15 cellular contexts compared by ENCODE assay signal in genomic region chr4:51849430-51849829, GRCh38. TPM values are rescaled to one million over a fixed set of nuclear protein-coding genes. Genes with fewer than 3 reads are reported as not detected.
A peak's percentile ranks its signal among the peaks of the same experiment; 100 is the strongest.
DNase-seq lines count a peak whose midpoint lies in the region; ATAC-seq and TF ChIP-seq lines count a peak whose summit lies in the region.
"Had no signal": no experiment of that assay in that cellular context is flagged by ENCODE, and none has a peak within 500 bp of the region (broad histone marks: within the 10 kb centered on the region; RNA-seq: fewer than 3 reads in every experiment).

No MANE protein-coding gene starts in this region.

- no peak overlapping the region for H3K14ac ChIP-seq in trophoblast cell (ENCODE audit: low read length)

- H4K12ac ChIP-seq in trophoblast cell (ENCODE audit: low read depth, low read length) = no peak overlapping the region

- H3K4ac ChIP-seq in trophoblast cell (ENCODE audit: low read depth, low read length) = peak overlapping the region; percentile 10

- no peak overlapping the region for H2AFZ ChIP-seq in trophoblast cell (ENCODE audit: insufficient read depth, low read length, poor library complexity)
- H2AFZ ChIP-seq in PC-3 (ENCODE audit: low read length) = no peak overlapping the region

- no TSS peak for BruUV-seq in PC-3 (replicated peaks; lab: Mats Ljungman, UMichigan)

- H3K4me3 Mint-ChIP-seq in endodermal cell (no peak overlapping the region), neural crest cell (peak overlapping the region; percentile 10)

- POLR2A ChIA-PET in PC-3 (lab: Charles Lee; ENCODE audit: unreplicated experiment) = no interaction called here

- 92 to 100% methylated on average over 3 to 5 of the region's 5 CpGs for WGBS in endodermal cell (ENCODE audit: insufficient coverage in 1 of 2, insufficient read length in 1 of 2), 2 experiments
- WGBS in trophoblast cell (ENCODE audit: extremely low coverage, insufficient coverage, insufficient read length) = no CpG with 5 or more reads among the region's 5 CpGs

- H3K9ac ChIP-seq in endodermal cell (ENCODE audit: extremely low read depth, low read length, poor library complexity, severe bottlenecking) = no peak overlapping the region
- no peak overlapping the region for H3K9ac ChIP-seq in trophoblast cell (ENCODE audit: low read length)
- H3K9ac ChIP-seq in PC-3 (ENCODE audit: low read length) = no peak overlapping the region

- H3K9me2 ChIP-seq in PC-3 (replicated peaks; ENCODE audit: low read length) = no peaks in the 10 kb centered on the region

- H3K27ac ChIP-seq in endodermal cell (ENCODE audit: low read depth, low read length) = no peak overlapping the region
- no peak overlapping the region for H3K27ac ChIP-seq in trophoblast cell (ENCODE audit: low read depth, low read length)
- H3K27ac ChIP-seq in PC-3 (ENCODE audit: low read length) = no peak overlapping the region
- H3K27ac ChIP-seq in breast epithelium = no peak overlapping the region
- H3K27ac ChIP-seq: C4-2B had no signal

- H3K27me3 ChIP-seq in endodermal cell (ENCODE audit: control insufficient read depth, insufficient read depth, low read length, poor library complexity, severe bottlenecking) (no peaks in the 10 kb centered on the region), trophoblast cell (ENCODE audit: insufficient read depth, low read length) (no peaks in the 10 kb centered on the region), PC-3 (ENCODE audit: low read length) (no peaks in the 10 kb centered on the region), breast epithelium (no peaks in the 10 kb centered on the region)

- ATAC-seq in GM19455 (IDR thresholded peaks at IDR 0.05; ENCODE audit: unreplicated experiment) (no peak), PC-3 (no peak)
- ATAC-seq: GM12878 had no signal

- no peaks in the 10 kb centered on the region for H3F3A ChIP-seq in PC-3 (ENCODE audit: low read length, unreplicated experiment)

- H3K36me3 Mint-ChIP-seq in endodermal cell (ENCODE audit: low read depth) = no peaks in the 10 kb centered on the region
- no peaks in the 10 kb centered on the region for H3K36me3 Mint-ChIP-seq in neural crest cell (ENCODE audit: low read depth)

- no peak overlapping the region for H3K4me3 ChIP-seq in endodermal cell (ENCODE audit: low read length)
- no peak overlapping the region for H3K4me3 ChIP-seq in trophoblast cell (ENCODE audit: low read depth, low read length)
- no peak overlapping the region for H3K4me3 ChIP-seq in PC-3 (ENCODE audit: low read length)
- H3K4me3 ChIP-seq in breast epithelium = no peak overlapping the region
- H3K4me3 ChIP-seq: GM12878 had no signal

- CTCF ChIA-PET in PC-3 (lab: Charles Lee) = no interaction called here

- H3K4me1 Mint-ChIP-seq in endodermal cell = peaks cover 38% of the 10 kb centered on the region
- H3K4me1 Mint-ChIP-seq in neural crest cell = peaks cover 81% of the 10 kb centered on the region

- no peak for TF ChIP-seq POLR2A in breast epithelium (IDR thresholded peaks at IDR 0.05)

- peaks cover 10% of the 10 kb centered on the region for H3K36me3 ChIP-seq in endodermal cell (ENCODE audit: control insufficient read depth, insufficient read depth, low read length)
- H3K36me3 ChIP-seq in trophoblast cell (ENCODE audit: control insufficient read depth in 1 of 2, insufficient read depth in 2 of 2, low read length in 2 of 2) = no peaks in the 10 kb centered on the region
- peaks cover 11% of the 10 kb centered on the region; the same call in 1 of the 2 replicates for H3K36me3 ChIP-seq in PC-3 (ENCODE audit: low read depth, low read length)
- H3K36me3 ChIP-seq in breast epithelium = no peaks in the 10 kb centered on the region

- no peak overlapping the region for H3K4me2 ChIP-seq in trophoblast cell (ENCODE audit: low read length)
- H3K4me2 ChIP-seq in PC-3 (ENCODE audit: low read length) = no peak overlapping the region

- H4K91ac ChIP-seq in trophoblast cell (ENCODE audit: low read depth, low read length) = no peak overlapping the region

- no peak overlapping the region for H4K8ac ChIP-seq in trophoblast cell (ENCODE audit: low read depth, low read length)

- H3K18ac ChIP-seq in trophoblast cell (ENCODE audit: low read length) = no peak overlapping the region

- H3K23ac ChIP-seq in trophoblast cell (ENCODE audit: low read length) = no peak overlapping the region

- TF ChIP-seq CTCF in endodermal cell (conservative IDR thresholded peaks at IDR 0.05) (no peak), neural crest cell (conservative IDR thresholded peaks at IDR 0.05) (no peak), PC-3 (conservative IDR thresholded peaks at IDR 0.05; ENCODE audit: low read depth, low read length) (no peak), breast epithelium (IDR thresholded peaks at IDR 0.05) (no peak)

- no peak overlapping the region for H2AK5ac ChIP-seq in trophoblast cell (ENCODE audit: low read length)

- H3K79me2 ChIP-seq in trophoblast cell (ENCODE audit: control insufficient read depth, insufficient read depth, low read length, poor library complexity) (peaks cover 4% of the 10 kb centered on the region), PC-3 (ENCODE audit: low read length) (peaks cover 100% of the 10 kb centered on the region)

- H4K20me1 ChIP-seq in PC-3 (ENCODE audit: low read length) = 0 out of 2 replicates have a peak, but pooled peaks cover 7% of the 10 kb centered on the region

- H2BK12ac ChIP-seq in trophoblast cell (ENCODE audit: low read length) = no peak overlapping the region

- DNase-seq in endodermal cell (no peak), neural crest cell (ENCODE audit: low read depth, low spot score) (no peak), trophoblast cell (no peak), PC-3 (no peak), breast epithelium (ENCODE audit: low spot score in 2 of 2) (no peak)
- DNase-seq: AML-193; Caco-2; CD4-positive, alpha-beta T cell; DMS153; DMS79; GF-D8; HCEC 1CT had no signal

- H3K9me3 ChIP-seq in endodermal cell (ENCODE audit: control insufficient read depth, low read length) = no peaks in the 10 kb centered on the region
- H3K9me3 ChIP-seq in trophoblast cell (ENCODE audit: insufficient read depth, low read depth, low read length) = no peaks in the 10 kb centered on the region
- H3K9me3 ChIP-seq in PC-3 (ENCODE audit: low read length) = no peaks in the 10 kb centered on the region
- H3K9me3 ChIP-seq in breast epithelium = no peaks in the 10 kb centered on the region
- H3K9me3 ChIP-seq: Caco-2 had no signal

- no peak overlapping the region for H2BK120ac ChIP-seq in trophoblast cell (ENCODE audit: insufficient read depth, low read length, poor library complexity)

- peak overlapping the region; percentile 50 for H3K27ac Mint-ChIP-seq in endodermal cell
- no peak overlapping the region for H3K27ac Mint-ChIP-seq in neural crest cell (ENCODE audit: unreplicated experiment)
- H3K27ac Mint-ChIP-seq: CD4-positive, alpha-beta T cell had no signal

- H2BK5ac ChIP-seq in trophoblast cell (ENCODE audit: low read depth, low read length, poor library complexity) = no peak overlapping the region

- H3K79me1 ChIP-seq in trophoblast cell (ENCODE audit: low read length) = peaks cover 5% of the 10 kb centered on the region

- H3K4me1 ChIP-seq in endodermal cell (ENCODE audit: control insufficient read depth, insufficient read depth, low read length) (peaks cover 9% of the 10 kb centered on the region), trophoblast cell (ENCODE audit: control insufficient read depth in 1 of 2, insufficient read depth in 2 of 2, low read length in 2 of 2) (peaks cover 5 to 8% of the 10 kb centered on the region in 2 experiments), PC-3 (ENCODE audit: insufficient read depth, low read length) (peaks cover 16% of the 10 kb centered on the region), breast epithelium (peaks cover 0 to 8% of the 10 kb centered on the region in 2 donors)

- H3K27me3 Mint-ChIP-seq in endodermal cell (ENCODE audit: insufficient read depth) = no peaks in the 10 kb centered on the region
- no peaks in the 10 kb centered on the region for H3K27me3 Mint-ChIP-seq in neural crest cell (ENCODE audit: low read depth)
- H3K27me3 Mint-ChIP-seq: CD4-positive, alpha-beta T cell had no signal

- H3K9me3 Mint-ChIP-seq in endodermal cell = no peaks in the 10 kb centered on the region
- no peaks in the 10 kb centered on the region for H3K9me3 Mint-ChIP-seq in neural crest cell
- H3K9me3 Mint-ChIP-seq: CD4-positive, alpha-beta T cell had no signal

- intact Hi-C loops in PC-3 (cut with micrococcal nuclease) (no loop called here), breast epithelium (cut with DNase I; ENCODE audit: low total_unique reads) (no loop called here)

RNA-seq across cellular contexts. Expression of gene DCUN1D4, which starts 6.5 kb away (rescaled TPM):
- total RNA-seq in endodermal cell = 10 to 100 TPM; 42.0 to 51.5 TPM
- 32.6 TPM for polyA plus RNA-seq in endodermal cell (2013, experiment 1 of 2)
- polyA plus RNA-seq in endodermal cell (2013, experiment 2 of 2) = 40.9 TPM
- total RNA-seq in neural crest cell = 69.0 and 70.9 TPM in 2 replicates
- polyA plus RNA-seq in trophoblast cell (2013) = 11.5 and 11.7 TPM in 2 replicates
- total RNA-seq in PC-3 (2014; rRNA removed) = 25.5 and 44.8 TPM in 2 replicates
- total RNA-seq in breast epithelium = 10 to 100 TPM; 47.2 to 68.8 (median 57.4) TPM
